8 cellular contexts compared by ENCODE assay signal in the genomic region with DNA sequence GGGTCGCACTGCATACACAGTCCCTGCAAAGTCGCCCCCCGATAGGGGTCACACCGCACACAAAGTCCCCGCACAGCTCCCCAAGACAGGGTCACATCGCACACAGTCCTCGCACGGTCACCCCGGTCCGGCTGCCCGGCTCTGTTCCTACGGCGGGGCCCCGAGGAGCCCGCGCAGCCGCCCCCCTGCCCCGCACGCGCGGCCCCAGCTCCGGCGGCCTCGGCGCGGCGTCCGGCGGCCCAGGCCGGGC. TPM values are rescaled to one million over a fixed set of nuclear protein-coding genes. Genes with fewer than 3 reads are reported as not detected.
DNase-seq lines count a peak whose midpoint lies in the region; ATAC-seq and TF ChIP-seq lines count a peak whose summit lies in the region.

No MANE protein-coding gene starts in this region.

- no CpG with 5 or more reads among the region's 30 CpGs for WGBS in esophagus squamous epithelium, 2 donors

- ATAC-seq in GM21515 (IDR thresholded peaks at IDR 0.05; ENCODE audit: unreplicated experiment), result peak; percentile 13
- ATAC-seq in activated CD4-positive, CD25-positive, alpha-beta regulatory T cell treated with anti-CD3 and anti-CD28 coated beads, Interleukin-2, amount 50 U/mL, for 24 hours, result no peak

- peak overlapping the region; percentile 42 for H3K9ac ChIP-seq in parathyroid adenoma

- H3K27me3 ChIP-seq in Peyer's patch (no peaks in the 10 kb centered on the region), esophagus squamous epithelium (no peaks in the 10 kb centered on the region), parathyroid adenoma (ENCODE audit: control insufficient read depth, insufficient read depth, low read length) (no peaks in the 10 kb centered on the region)

- H3K27ac ChIP-seq in Peyer's patch (peak overlapping the region; percentile 77 to 96 (median 88)), esophagus squamous epithelium (peak overlapping the region; percentile 96 to 99 (median 98)), parathyroid adenoma (peak overlapping the region; percentile 92)

- H3K4me1 ChIP-seq in Peyer's patch (peaks cover 0 to 23% (median 3%) of the 10 kb centered on the region in 4 donors), esophagus squamous epithelium (peaks cover 34 to 75% (median 43%) of the 10 kb centered on the region in 3 donors), parathyroid adenoma (peaks cover 23% of the 10 kb centered on the region)

- H3K9me3 ChIP-seq in Peyer's patch (no peaks in the 10 kb centered on the region), esophagus squamous epithelium (no peaks in the 10 kb centered on the region), parathyroid adenoma (ENCODE audit: control insufficient read depth, low read length) (no peaks in the 10 kb centered on the region)

- H3K36me3 ChIP-seq in Peyer's patch (peaks cover 0 to 5% (median 0%) of the 10 kb centered on the region in 3 donors), esophagus squamous epithelium (peaks cover 0 to 5% (median 0%) of the 10 kb centered on the region in 3 donors), parathyroid adenoma (ENCODE audit: control insufficient read depth, insufficient read depth, low read length) (no peaks in the 10 kb centered on the region)

- H2AFZ ChIP-seq in parathyroid adenoma, result peak overlapping the region; percentile 45

- H3K4me3 ChIP-seq in Peyer's patch, result peak overlapping the region; percentile 61 to 93 (median 64)
- peak overlapping the region; percentile 67 to 95 (median 80) for H3K4me3 ChIP-seq in esophagus squamous epithelium
- H3K4me3 ChIP-seq in parathyroid adenoma (ENCODE audit: low read depth, low read length), result peak overlapping the region; percentile 79

- H3K79me2 ChIP-seq in parathyroid adenoma, result peaks cover 17% of the 10 kb centered on the region

- DNase-seq in Peyer's patch, result no peak
- no peak for DNase-seq in esophagus squamous epithelium (lab: John Stamatoyannopoulos, UW)
- DNase-seq in GM10266 (ENCODE audit: extremely low spot score), result no peak
- DNase-seq in pons (ENCODE audit: low spot score), result no peak
- no peak for DNase-seq in OCI-M1 (lab: John Stamatoyannopoulos, UW)

- TF ChIP-seq CTCF in Peyer's patch (IDR thresholded peaks at IDR 0.05) (no peak), esophagus squamous epithelium (IDR thresholded peaks at IDR 0.05) (no peak), parathyroid adenoma (IDR thresholded peaks at IDR 0.05) (no peak), GM10266 (IDR thresholded peaks at IDR 0.05; ENCODE audit: control insufficient read depth, insufficient read depth, low read depth, missing control alignments) (no peak)

- intact Hi-C loops in esophagus squamous epithelium (cut with DNase I), result loop anchor here (5.0 to 10.0 kb wide), 2 partner anchors 95 to 122 kb away; a partner anchor contains a TSS

- peak overlapping the region; percentile 99 for H3K4me2 ChIP-seq in parathyroid adenoma (ENCODE audit: low read length)

- TF ChIP-seq POLR2A in Peyer's patch (IDR thresholded peaks at IDR 0.05) (no peak), esophagus squamous epithelium (IDR thresholded peaks at IDR 0.05) (no peak)

RNA-seq across cellular contexts. Expression of a gene that starts 0.3 kb away (rescaled TPM):
- 10 to 100 TPM; 11.6 to 35.5 (median 23.3) TPM for total RNA-seq in Peyer's patch
- 10 to 100 TPM; 10.1 to 25.5 (median 12.6) TPM for total RNA-seq in esophagus squamous epithelium

RNA-seq across cellular contexts. Expression of a gene that starts 22.8 kb away (rescaled TPM):
- 1 to 10 TPM in 1 of 4 donors, not detected in 3; 1.2 TPM for total RNA-seq in Peyer's patch
- total RNA-seq in esophagus squamous epithelium, result not detected
